Comparison of ENCODE assay signal across 10 cellular contexts in the genomic region with DNA sequence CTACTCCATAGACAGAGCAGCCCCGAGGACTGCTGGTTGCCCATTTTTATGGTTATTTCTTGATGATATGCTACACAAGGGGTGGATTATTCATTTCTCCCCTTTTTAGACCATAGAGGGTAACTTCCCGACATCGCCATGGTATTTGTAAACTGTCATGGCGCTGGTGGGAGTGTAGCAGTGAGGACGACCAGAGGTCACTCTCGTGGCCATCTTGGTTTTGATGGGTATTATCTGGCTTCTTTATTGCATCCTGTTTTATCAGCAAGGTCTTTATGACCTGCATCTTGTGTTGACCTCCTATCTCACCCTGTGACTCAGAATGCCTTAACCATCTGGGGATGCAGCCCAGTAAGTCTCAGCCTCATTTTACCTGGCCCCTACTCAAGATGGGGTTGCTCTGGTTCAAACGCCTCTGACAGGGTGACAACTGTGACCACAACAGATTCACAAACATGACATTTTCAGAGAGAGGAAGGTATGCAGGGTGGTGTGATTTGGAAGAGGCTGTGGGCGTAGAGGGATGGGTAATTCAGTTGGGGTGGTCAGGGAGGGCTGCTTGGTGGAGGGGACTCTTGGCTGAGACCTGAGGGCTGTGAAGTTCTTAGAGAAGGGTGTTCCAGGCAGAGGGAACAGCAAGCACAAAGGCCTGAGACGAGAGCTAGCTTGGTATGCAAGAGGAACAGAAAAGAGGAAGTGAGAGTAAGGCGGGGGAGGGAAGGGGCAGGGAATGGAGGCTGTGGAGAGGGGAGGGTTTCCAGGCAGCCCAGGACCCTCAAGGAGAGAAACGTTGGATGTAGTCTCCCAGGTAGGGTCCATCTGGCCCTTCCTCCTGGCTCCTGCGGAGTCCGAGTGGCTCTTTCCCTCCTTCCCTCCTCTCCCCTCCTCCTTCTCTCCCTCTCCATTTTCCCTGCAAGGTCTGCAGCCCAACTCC. TPM values are rescaled to one million over a fixed set of nuclear protein-coding genes. Genes with fewer than 3 reads are reported as not detected.
A peak's percentile ranks its signal among the peaks of the same experiment; 100 is the strongest.
DNase-seq lines count a peak whose midpoint lies in the region; ATAC-seq and TF ChIP-seq lines count a peak whose summit lies in the region.
"Had no signal": no experiment of that assay in that cellular context is flagged by ENCODE, and none has a peak within 500 bp of the region (broad histone marks: within the 10 kb centered on the region; RNA-seq: fewer than 3 reads in every experiment).

No MANE protein-coding gene starts in this region.

- H3K4me3 Mint-ChIP-seq in endodermal cell: no peak overlapping the region

- no peak overlapping the region for H3K27ac Mint-ChIP-seq in endodermal cell

- WGBS in endodermal cell (ENCODE audit: insufficient coverage in 1 of 2, insufficient read length in 1 of 2), 2 experiments: 70 to 83% methylated on average over 6 to 13 of the region's 13 CpGs

- TF ChIP-seq CTCF in endodermal cell (conservative IDR thresholded peaks at IDR 0.05): no peak

- DNase-seq in GDM1 (lab: John Stamatoyannopoulos, UW): peak; percentile 78
- peak; percentile 88 to 91 for DNase-seq in Kasumi-1 (lab: John Stamatoyannopoulos, UW)
- DNase-seq in endodermal cell: peak; percentile 58
- DNase-seq in DMS 273 (lab: John Stamatoyannopoulos, UW; ENCODE audit: unreplicated experiment): no peak
- no peak for DNase-seq in NCI-H2107 (lab: John Stamatoyannopoulos, UW)
- DNase-seq in cerebellar nuclear complex (lab: John Stamatoyannopoulos, UW): no peak
- no peak for DNase-seq in putamen (ENCODE audit: low spot score)

- H3K27ac ChIP-seq in endodermal cell (ENCODE audit: low read depth, low read length): no peak overlapping the region

- H3K36me3 ChIP-seq in endodermal cell (ENCODE audit: control insufficient read depth, insufficient read depth, low read length): no peaks in the 10 kb centered on the region

- peaks cover 13% of the 10 kb centered on the region for H3K4me1 Mint-ChIP-seq in endodermal cell

- no peaks in the 10 kb centered on the region for H3K9me3 Mint-ChIP-seq in endodermal cell

- H3K9me3 ChIP-seq in endodermal cell (ENCODE audit: control insufficient read depth, low read length): no peaks in the 10 kb centered on the region

- H3K27me3 Mint-ChIP-seq in endodermal cell (ENCODE audit: insufficient read depth): peaks cover 2% of the 10 kb centered on the region

- H3K36me3 Mint-ChIP-seq in endodermal cell (ENCODE audit: low read depth): no peaks in the 10 kb centered on the region

- no peaks in the 10 kb centered on the region for H3K27me3 ChIP-seq in endodermal cell (ENCODE audit: control insufficient read depth, insufficient read depth, low read length, poor library complexity, severe bottlenecking)

- no peaks in the 10 kb centered on the region for H3K4me1 ChIP-seq in endodermal cell (ENCODE audit: control insufficient read depth, insufficient read depth, low read length)

- H3K9ac ChIP-seq in endodermal cell (ENCODE audit: extremely low read depth, low read length, poor library complexity, severe bottlenecking): no peak overlapping the region

- H3K4me3 ChIP-seq in endodermal cell (ENCODE audit: low read length): no peak overlapping the region

- peak; percentile 71 for ATAC-seq in GM21381 (IDR thresholded peaks at IDR 0.05; ENCODE audit: unreplicated experiment)

RNA-seq across cellular contexts. Expression of a gene that starts 23.5 kb away (rescaled TPM):
- not detected for total RNA-seq in endodermal cell
- polyA plus RNA-seq in endodermal cell (2013, experiment 1 of 2): not detected
- polyA plus RNA-seq in endodermal cell (2013, experiment 2 of 2): not detected
- total RNA-seq: temporal lobe had no signal
- polyA plus RNA-seq: liver had no signal

RNA-seq across cellular contexts. Expression of a gene that starts 43.7 kb away (rescaled TPM):
- total RNA-seq in endodermal cell: 100 to 1,000 TPM; 112 to 170 TPM
- 51.6 TPM for polyA plus RNA-seq in endodermal cell (2013, experiment 1 of 2)
- polyA plus RNA-seq in endodermal cell (2013, experiment 2 of 2): 36.3 TPM

RNA-seq across cellular contexts. Expression of a gene that starts 50.5 kb away (rescaled TPM):
- total RNA-seq in endodermal cell: 10 to 100 TPM; 24.0 to 29.6 TPM
- 36.6 TPM for polyA plus RNA-seq in endodermal cell (2013, experiment 1 of 2)
- 27.4 TPM for polyA plus RNA-seq in endodermal cell (2013, experiment 2 of 2)

Comparison
In these comparisons a context has a peak if more than half of its experiments do, and no peak if none do; other contexts are left out.
1. DNase-seq: peak in GDM1 (single experiment), Kasumi-1 (2 of 2) and endodermal cell (single experiment); none in DMS 273 (single experiment), NCI-H2107 (single experiment), cerebellar nuclear complex (0 of 2) and putamen (single experiment).